8 cellular contexts compared by ENCODE assay signal in genomic region chr3:142963266-142964149, GRCh38. TPM values are rescaled to one million over a fixed set of nuclear protein-coding genes. Genes with fewer than 3 reads are reported as not detected.
DNase-seq lines count a peak whose midpoint lies in the region; ATAC-seq and TF ChIP-seq lines count a peak whose summit lies in the region.

PAQR9 (minus strand) TSS chr3:142963674; CDS start chr3:142963336, 338 bp downstream.

- no peak within 1 kb of the TSS for H3K4me2 ChIP-seq in PC-9
- peak within 1 kb of the TSS; percentile 82 for H3K4me2 ChIP-seq in mesenchymal stem cell (ENCODE audit: low read length, poor library complexity, severe bottlenecking)

- H3K79me1 ChIP-seq in mesenchymal stem cell (replicated peaks; ENCODE audit: low read length, poor library complexity, severe bottlenecking), result no peaks in the 10 kb centered on the region

- H3K23ac ChIP-seq in mesenchymal stem cell (ENCODE audit: low read length in 2 of 2), result peak within 1 kb of the TSS in 1 of 2 experiments; percentile 10

- no peaks in the 10 kb centered on the region for H3K9me2 ChIP-seq in PC-9 (ENCODE audit: insufficient read depth)

- H4K8ac ChIP-seq in mesenchymal stem cell (ENCODE audit: low read length), result peak within 1 kb of the TSS; percentile 17

- no peak within 1 kb of the TSS for H2BK15ac ChIP-seq in mesenchymal stem cell (ENCODE audit: low read depth, poor library complexity, severe bottlenecking)

- CTCF ChIA-PET in PC-9 (lab: Charles Lee), result no interaction called here

- no peaks in the 10 kb centered on the region for H3K36me3 ChIP-seq in PC-9 (ENCODE audit: low read depth)
- no peaks in the 10 kb centered on the region for H3K36me3 ChIP-seq in duodenal mucosa (ENCODE audit: control insufficient read depth in 1 of 2, insufficient read depth in 2 of 2, low read length in 2 of 2)
- no peaks in the 10 kb centered on the region for H3K36me3 ChIP-seq in mesenchymal stem cell (ENCODE audit: control insufficient read depth in 1 of 2, insufficient read depth in 2 of 2, low read depth in 1 of 2, low read length in 2 of 2)
- H3K36me3 ChIP-seq in vagina, result no peaks in the 10 kb centered on the region

- H4K91ac ChIP-seq in mesenchymal stem cell (ENCODE audit: low read length), result no peak within 1 kb of the TSS

- H3K79me2 ChIP-seq in PC-9 (ENCODE audit: low read depth), result no peaks in the 10 kb centered on the region

- TF ChIP-seq POLR2A in vagina (IDR thresholded peaks at IDR 0.05), result no peak

- H3K4me1 ChIP-seq in PC-9 (replicated peaks; ENCODE audit: insufficient read depth) (peaks cover 21% of the 10 kb centered on the region), duodenal mucosa (ENCODE audit: control insufficient read depth in 1 of 2, insufficient read depth in 2 of 2, low read length in 2 of 2) (peaks cover 5% of the 10 kb centered on the region in 2 donors), mesenchymal stem cell (ENCODE audit: control insufficient read depth, insufficient read depth, low read depth, low read length) (peaks cover 18% of the 10 kb centered on the region), vagina (peaks cover 12% of the 10 kb centered on the region)

- BruUV-seq in PC-9 (replicated peaks; lab: Mats Ljungman, UMichigan), result no TSS peak

- H2AFZ ChIP-seq in PC-9 (no peak within 1 kb of the TSS), mesenchymal stem cell (ENCODE audit: low read depth, low read length) (peak within 1 kb of the TSS; percentile 62)

- intact Hi-C loops in PC-9 (cut with micrococcal nuclease; ENCODE audit: unreplicated experiment) (no loop called here), vagina (cut with DNase I) (no loop called here)

- no peak within 1 kb of the TSS for H3K18ac ChIP-seq in mesenchymal stem cell (ENCODE audit: low read depth in 1 of 2, low read length in 2 of 2)

- no peak within 1 kb of the TSS for H2BK120ac ChIP-seq in mesenchymal stem cell (ENCODE audit: low read depth, low read length)

- H3K27me3 ChIP-seq in PC-9 (ENCODE audit: insufficient read depth, low read depth) (no peaks in the 10 kb centered on the region), duodenal mucosa (ENCODE audit: control insufficient read depth in 1 of 2, insufficient read depth in 2 of 2, low read length in 2 of 2) (peaks cover 40 to 51% of the 10 kb centered on the region in 2 donors), mesenchymal stem cell (ENCODE audit: control insufficient read depth in 1 of 2, insufficient read depth in 1 of 2, low read length in 2 of 2) (peaks cover 0 to 13% of the 10 kb centered on the region in 2 experiments), vagina (no peaks in the 10 kb centered on the region)

- H3K27ac ChIP-seq in PC-9 (no peak within 1 kb of the TSS), duodenal mucosa (ENCODE audit: low read depth, low read length) (no peak within 1 kb of the TSS), mesenchymal stem cell (ENCODE audit: low read length, poor library complexity, severe bottlenecking) (no peak within 1 kb of the TSS), vagina (no peak within 1 kb of the TSS)

- H3F3A ChIP-seq in PC-9 (ENCODE audit: insufficient read depth, low read depth), result no peaks in the 10 kb centered on the region; the same call in 1 of the 2 replicates

- H2BK5ac ChIP-seq in mesenchymal stem cell (ENCODE audit: low read depth, low read length, poor library complexity, severe bottlenecking), result no peak within 1 kb of the TSS

- DNase-seq in COR-L47 (lab: John Stamatoyannopoulos, UW) (peak; percentile 56), PC-9 (peak in 1 of 2 experiments; percentile 18), mesenchymal stem cell (no peak), vagina (ENCODE audit: extremely low spot score in 2 of 2) (no peak), cerebellar nuclear complex (lab: John Stamatoyannopoulos, UW) (no peak)

- no peak within 1 kb of the TSS for H2BK12ac ChIP-seq in mesenchymal stem cell (ENCODE audit: low read length in 2 of 2)

- POLR2A ChIA-PET in PC-9 (lab: Charles Lee; ENCODE audit: unreplicated experiment), result no interaction called here

- H3K4me3 ChIP-seq in PC-9 (peak within 1 kb of the TSS; percentile 46; the same call in 1 of the 2 replicates), duodenal mucosa (ENCODE audit: low read depth in 1 of 2, low read length in 2 of 2) (peak within 1 kb of the TSS; percentile 47 to 48), mesenchymal stem cell (ENCODE audit: insufficient read depth in 1 of 2, low read depth in 1 of 2, low read length in 2 of 2) (peak within 1 kb of the TSS; percentile 79 to 81), vagina (peak within 1 kb of the TSS; percentile 47 to 63)

- WGBS in mesenchymal stem cell, result under 1% methylated on average over 108 of the region's 126 CpGs

- H3K9me3 ChIP-seq in PC-9 (ENCODE audit: insufficient read depth, low read depth) (no peaks in the 10 kb centered on the region), duodenal mucosa (ENCODE audit: control insufficient read depth in 1 of 2, low read length in 2 of 2) (no peaks in the 10 kb centered on the region), mesenchymal stem cell (ENCODE audit: control insufficient read depth, low read length) (no peaks in the 10 kb centered on the region), vagina (no peaks in the 10 kb centered on the region)

- TF ChIP-seq CTCF in PC-9 (conservative IDR thresholded peaks at IDR 0.05), result no peak
- TF ChIP-seq CTCF in vagina (IDR thresholded peaks at IDR 0.05), result no peak

- H2AK5ac ChIP-seq in mesenchymal stem cell (ENCODE audit: low read length, severe bottlenecking), result no peak within 1 kb of the TSS

- H3K4ac ChIP-seq in mesenchymal stem cell (ENCODE audit: low read depth in 1 of 2, low read length in 2 of 2), result no peak within 1 kb of the TSS

- no peaks in the 10 kb centered on the region for H4K20me1 ChIP-seq in PC-9 (ENCODE audit: insufficient read depth)

- H3K9ac ChIP-seq in duodenal mucosa (ENCODE audit: low read depth in 1 of 2, low read length in 2 of 2), result no peak within 1 kb of the TSS
- peak within 1 kb of the TSS; percentile 77 for H3K9ac ChIP-seq in mesenchymal stem cell (ENCODE audit: low read length)

- no peak within 1 kb of the TSS for H3K14ac ChIP-seq in mesenchymal stem cell (ENCODE audit: low read length in 2 of 2)

- peak; percentile 52 for ATAC-seq in GM19467 (IDR thresholded peaks at IDR 0.05; ENCODE audit: unreplicated experiment)
- ATAC-seq in HG02938 (IDR thresholded peaks at IDR 0.05; ENCODE audit: unreplicated experiment), result no peak

RNA-seq across cellular contexts. Expression of gene PAQR9, which starts in this region (rescaled TPM):
- total RNA-seq in PC-9 (2021), result not detected in 2 replicates
- not detected for polyA plus RNA-seq in mesenchymal stem cell (2013, experiment 1 of 2)
- not detected for polyA plus RNA-seq in mesenchymal stem cell (2013, experiment 2 of 2)
- total RNA-seq in vagina, result not detected
